Comparison of ENCODE assay signal across 23 cellular contexts in the genomic region with DNA sequence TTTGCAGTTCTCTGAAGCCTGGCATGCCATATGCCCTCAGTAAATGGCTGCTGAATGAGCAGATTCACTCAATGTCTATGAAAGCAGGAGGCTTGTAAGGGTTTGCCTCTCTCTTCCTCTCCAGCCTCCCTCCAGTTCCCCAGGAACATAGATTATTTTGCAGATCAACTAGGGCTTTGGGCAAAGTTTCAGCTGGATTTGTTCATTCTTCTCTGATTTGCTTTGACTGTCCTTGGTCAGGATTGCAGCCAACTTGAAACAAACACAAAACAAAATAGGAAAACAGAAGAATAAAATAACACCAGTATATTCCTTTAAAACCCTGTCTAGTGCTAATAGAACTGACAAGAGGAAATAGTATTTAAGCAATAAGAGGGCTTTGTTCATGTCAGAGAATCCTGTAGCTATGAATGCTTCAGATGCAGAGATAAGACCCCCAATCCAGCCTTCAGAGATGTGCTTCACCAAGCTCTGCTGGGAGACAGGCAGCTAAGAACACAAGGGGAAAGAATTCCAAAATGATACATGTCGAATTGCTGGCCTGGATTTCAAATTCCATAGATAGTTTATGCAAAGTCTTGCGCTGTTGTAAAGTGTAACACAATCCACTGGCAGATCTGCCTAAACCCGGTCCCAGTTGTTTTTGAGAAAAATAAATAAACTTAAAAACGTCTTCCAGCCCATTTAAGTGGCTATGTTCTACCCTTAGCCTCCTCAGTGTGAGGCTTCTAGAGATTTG.
DNase-seq lines count a peak whose midpoint lies in the region; ATAC-seq, FAIRE-seq and TF ChIP-seq lines count a peak whose summit lies in the region.
"Had no signal": no experiment of that assay in that cellular context is flagged by ENCODE, and none has a peak within 500 bp of the region (broad histone marks: within the 10 kb centered on the region; RNA-seq: fewer than 3 reads in every experiment).

No MANE protein-coding gene starts in this region.

- no peaks in the 10 kb centered on the region for H3K36me3 ChIP-seq in MG63
- peaks cover 37% of the 10 kb centered on the region for H3K36me3 ChIP-seq in mesodermal cell (ENCODE audit: control insufficient read depth, insufficient read depth, low read length)
- H3K36me3 ChIP-seq: spleen had no signal

- no peak for ATAC-seq in HG03039 (IDR thresholded peaks at IDR 0.05; ENCODE audit: unreplicated experiment)
- ATAC-seq: A549, T-cell had no signal

- H3K27me3 ChIP-seq in AG04450 (ENCODE audit: control insufficient read depth, insufficient read depth, low read length) = no peaks in the 10 kb centered on the region
- H3K27me3 ChIP-seq in MG63 = no peaks in the 10 kb centered on the region

- H3K27ac ChIP-seq in AG04450 (ENCODE audit: low read depth, low read length) (peak overlapping the region; percentile 66), mesodermal cell (ENCODE audit: low read depth, low read length, severe bottlenecking) (peak overlapping the region; percentile 43)
- H3K27ac ChIP-seq: spleen had no signal

- CTCF ChIA-PET in AG04450 (lab: Charles Lee) = no interaction called here

- H3K9me3 ChIP-seq in AG04450 (ENCODE audit: control insufficient read depth, insufficient read depth, low read length) (no peaks in the 10 kb centered on the region), MG63 (no peaks in the 10 kb centered on the region), mesodermal cell (ENCODE audit: control insufficient read depth, low read length) (no peaks in the 10 kb centered on the region)
- H3K9me3 ChIP-seq: A549, spleen had no signal

- no peak for TF ChIP-seq CTCF in AG04450 (IDR thresholded peaks at IDR 0.05; ENCODE audit: low read depth, low read length)

- DNase-seq in AG04450 (ENCODE audit: low read depth, low spot score) = peak; percentile 38
- peak; percentile 41 for DNase-seq in MG63
- no peak for DNase-seq in NCI-H774 (lab: John Stamatoyannopoulos, UW)
- DNase-seq in activated CD4-positive, CD25-positive, alpha-beta regulatory T cell treated with anti-CD3 and anti-CD28 coated beads, Interleukin-2, amount 50 U/mL, for 72 hours = no peak
- DNase-seq in NCI-H1436 treated with DMSO at 0.1 percent for 48 hours (lab: John Stamatoyannopoulos, UW) = no peak
- DNase-seq: activated CD4-positive, alpha-beta T cell treated with anti-CD3 and anti-CD28 coated beads, Interleukin-2, amount 50 U/mL, for 1 hour; activated CD8-positive, alpha-beta memory T cell treated with anti-CD3 and anti-CD28 coated beads, Interleukin-2, amount 50 U/mL, for 48 hours; activated effector memory CD4-positive, alpha-beta T cell treated with anti-CD3 and anti-CD28 coated beads, Interleukin-2, amount 50 U/mL, for 16 hours; CD4-positive, alpha-beta T cell; DMS153; effector CD4-positive, alpha-beta T cell; HFFc6; KG1; MV-4-11; NCI-H1930; NCI-H524; spleen; T-cell had no signal

- POLR2A ChIA-PET in AG04450 (lab: Yijun Ruan, JAX) = interaction anchor here (0.7 kb wide), 1 partner anchor 39 kb away, joined by 4 read pairs; no protein-coding TSS in a partner anchor

- peak; percentile 86 for FAIRE-seq in endometrium (lab: Jason Lieb, UNC)
- FAIRE-seq: A549, urothelium cell line had no signal

- H3K4me3 ChIP-seq in AG04450 (ENCODE audit: low read depth, low read length) (no peak overlapping the region), MG63 (no peak overlapping the region), mesodermal cell (ENCODE audit: extremely low read depth, insufficient read depth, low read length, poor library complexity, severe bottlenecking) (no peak overlapping the region)
- H3K4me3 ChIP-seq: A549, spleen had no signal

- 76 to 94% methylated on average over 3 of the region's 4 CpGs for WGBS in mesodermal cell (ENCODE audit: insufficient coverage in 2 of 2), 2 experiments

- H3K4me1 ChIP-seq in mesodermal cell (ENCODE audit: control insufficient read depth, insufficient read depth, low read length, poor library complexity, severe bottlenecking) = peaks cover 13% of the 10 kb centered on the region
- H3K4me1 ChIP-seq: spleen had no signal

Comparison
In these comparisons a context has a peak if more than half of its experiments do, and no peak if none do; other contexts are left out.
1. DNase-seq: peak in AG04450 (single experiment) and MG63 (single experiment); none in NCI-H774 (single experiment), activated CD4-positive, CD25-positive, alpha-beta regulatory T cell treated with anti-CD3 and anti-CD28 coated beads, Interleukin-2, amount 50 U/mL, for 72 hours (single experiment) and NCI-H1436 treated with DMSO at 0.1 percent for 48 hours (single experiment).